ENCODE assay signal across 2 cellular contexts in the genomic region with DNA sequence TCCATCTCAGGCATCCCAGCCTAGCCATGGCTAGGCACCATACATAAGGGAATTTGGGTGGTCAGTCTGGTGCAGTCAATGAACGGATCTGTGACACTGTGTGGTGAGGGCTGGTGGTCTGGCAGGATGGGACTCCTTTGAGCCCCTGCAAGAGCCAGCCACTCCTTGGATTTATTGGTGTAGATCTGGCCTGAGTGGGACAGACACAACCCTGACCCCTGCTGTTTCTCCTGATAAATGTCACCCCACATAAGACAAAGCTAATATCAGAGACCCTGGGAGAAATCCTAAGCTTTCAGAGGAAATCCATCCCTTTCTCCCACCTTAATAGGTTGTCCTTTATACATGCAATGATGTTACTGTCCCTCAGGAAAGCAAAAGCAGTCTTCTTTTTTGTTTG.
A peak's percentile ranks its signal among the peaks of the same experiment; 100 is the strongest.
TF ChIP-seq lines count a peak whose summit lies in the region.

No MANE protein-coding gene starts in this region.

TF ChIP-seq in GM12878, 131 proteins besides CTCF, POLR2A, EP300 and RAD21:
- TF ChIP-seq SMC3 (IDR thresholded peaks at IDR 0.05; ENCODE audit: borderline replicate concordance, low read length): peak; percentile 51; the same call in 1 of the 2 replicates
- TF ChIP-seq, protein P1, sequence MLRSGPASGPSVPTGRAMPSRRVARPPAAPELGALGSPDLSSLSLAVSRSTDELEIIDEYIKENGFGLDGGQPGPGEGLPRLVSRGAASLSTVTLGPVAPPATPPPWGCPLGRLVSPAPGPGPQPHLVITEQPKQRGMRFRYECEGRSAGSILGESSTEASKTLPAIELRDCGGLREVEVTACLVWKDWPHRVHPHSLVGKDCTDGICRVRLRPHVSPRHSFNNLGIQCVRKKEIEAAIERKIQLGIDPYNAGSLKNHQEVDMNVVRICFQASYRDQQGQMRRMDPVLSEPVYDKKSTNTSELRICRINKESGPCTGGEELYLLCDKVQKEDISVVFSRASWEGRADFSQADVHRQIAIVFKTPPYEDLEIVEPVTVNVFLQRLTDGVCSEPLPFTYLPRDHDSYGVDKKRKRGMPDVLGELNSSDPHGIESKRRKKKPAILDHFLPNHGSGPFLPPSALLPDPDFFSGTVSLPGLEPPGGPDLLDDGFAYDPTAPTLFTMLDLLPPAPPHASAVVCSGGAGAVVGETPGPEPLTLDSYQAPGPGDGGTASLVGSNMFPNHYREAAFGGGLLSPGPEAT (IDR thresholded peaks at IDR 0.05; ENCODE audit: low read depth): no peak

TF ChIP-seq in GM12891, 5 proteins besides CTCF, POLR2A, EP300 and RAD21:
- TF ChIP-seq SPI1 (IDR thresholded peaks at IDR 0.05; ENCODE audit: low read depth, low read length) (no peak), TAF1 (IDR thresholded peaks at IDR 0.05; ENCODE audit: low read depth, low read length) (no peak), PAX5 (IDR thresholded peaks at IDR 0.05; ENCODE audit: insufficient read depth, low read length, severe bottlenecking) (no peak), POLR2AphosphoS5 (IDR thresholded peaks at IDR 0.05; ENCODE audit: low read depth, low read length) (no peak), POU2F2 (IDR thresholded peaks at IDR 0.05; ENCODE audit: low read depth, low read length) (no peak)
